In the genomic region with DNA sequence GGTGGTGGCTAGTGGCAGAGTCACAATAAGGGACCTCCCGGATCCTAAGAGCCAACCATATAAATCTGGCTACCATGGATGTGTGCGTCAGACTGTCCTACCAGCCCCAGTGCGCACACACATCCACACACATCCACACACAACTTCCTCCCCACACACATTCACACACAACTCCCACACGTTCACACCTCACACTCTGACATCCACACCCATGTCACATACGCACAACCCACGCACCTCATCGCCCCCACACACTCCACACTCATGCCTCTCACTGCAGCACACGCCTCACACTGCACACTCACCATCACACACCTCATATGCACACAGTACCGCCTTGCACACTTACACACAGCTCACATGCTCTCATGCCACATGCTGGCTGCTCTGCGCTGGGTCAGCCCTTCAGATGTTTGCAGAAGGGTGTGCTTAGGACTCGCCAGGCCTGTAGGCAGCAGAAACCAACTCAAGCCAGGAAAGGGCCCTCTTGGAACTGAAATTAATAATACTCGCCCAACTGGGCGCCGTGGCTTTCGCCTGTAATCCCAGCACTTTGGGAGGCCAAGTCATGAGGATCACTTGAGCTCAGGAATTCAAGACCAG, we compare ENCODE assay signal across 1 cellular context.
TF ChIP-seq lines count a peak whose summit lies in the region.

No MANE protein-coding gene starts in this region.

TF ChIP-seq in K562, 482 proteins besides CTCF, POLR2A, EP300 and RAD21:
- TF ChIP-seq, protein P1, sequence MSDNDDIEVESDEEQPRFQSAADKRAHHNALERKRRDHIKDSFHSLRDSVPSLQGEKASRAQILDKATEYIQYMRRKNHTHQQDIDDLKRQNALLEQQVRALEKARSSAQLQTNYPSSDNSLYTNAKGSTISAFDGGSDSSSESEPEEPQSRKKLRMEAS (CRISPR knock-in tag; IDR thresholded peaks at IDR 0.05): peak; percentile 14; the same call in 1 of the 2 replicates
- TF ChIP-seq KLF6 (CRISPR knock-in tag; IDR thresholded peaks at IDR 0.05; ENCODE audit: borderline replicate concordance): no peak
- no peak for TF ChIP-seq ZNF212 (CRISPR knock-in tag; IDR thresholded peaks at IDR 0.05)
- peak; percentile 53 for TF ChIP-seq EGR1 (conservative IDR thresholded peaks at IDR 0.05)
- TF ChIP-seq CBX1 (IDR thresholded peaks at IDR 0.05; ENCODE audit: low read depth): no peak
- TF ChIP-seq, protein P2, sequence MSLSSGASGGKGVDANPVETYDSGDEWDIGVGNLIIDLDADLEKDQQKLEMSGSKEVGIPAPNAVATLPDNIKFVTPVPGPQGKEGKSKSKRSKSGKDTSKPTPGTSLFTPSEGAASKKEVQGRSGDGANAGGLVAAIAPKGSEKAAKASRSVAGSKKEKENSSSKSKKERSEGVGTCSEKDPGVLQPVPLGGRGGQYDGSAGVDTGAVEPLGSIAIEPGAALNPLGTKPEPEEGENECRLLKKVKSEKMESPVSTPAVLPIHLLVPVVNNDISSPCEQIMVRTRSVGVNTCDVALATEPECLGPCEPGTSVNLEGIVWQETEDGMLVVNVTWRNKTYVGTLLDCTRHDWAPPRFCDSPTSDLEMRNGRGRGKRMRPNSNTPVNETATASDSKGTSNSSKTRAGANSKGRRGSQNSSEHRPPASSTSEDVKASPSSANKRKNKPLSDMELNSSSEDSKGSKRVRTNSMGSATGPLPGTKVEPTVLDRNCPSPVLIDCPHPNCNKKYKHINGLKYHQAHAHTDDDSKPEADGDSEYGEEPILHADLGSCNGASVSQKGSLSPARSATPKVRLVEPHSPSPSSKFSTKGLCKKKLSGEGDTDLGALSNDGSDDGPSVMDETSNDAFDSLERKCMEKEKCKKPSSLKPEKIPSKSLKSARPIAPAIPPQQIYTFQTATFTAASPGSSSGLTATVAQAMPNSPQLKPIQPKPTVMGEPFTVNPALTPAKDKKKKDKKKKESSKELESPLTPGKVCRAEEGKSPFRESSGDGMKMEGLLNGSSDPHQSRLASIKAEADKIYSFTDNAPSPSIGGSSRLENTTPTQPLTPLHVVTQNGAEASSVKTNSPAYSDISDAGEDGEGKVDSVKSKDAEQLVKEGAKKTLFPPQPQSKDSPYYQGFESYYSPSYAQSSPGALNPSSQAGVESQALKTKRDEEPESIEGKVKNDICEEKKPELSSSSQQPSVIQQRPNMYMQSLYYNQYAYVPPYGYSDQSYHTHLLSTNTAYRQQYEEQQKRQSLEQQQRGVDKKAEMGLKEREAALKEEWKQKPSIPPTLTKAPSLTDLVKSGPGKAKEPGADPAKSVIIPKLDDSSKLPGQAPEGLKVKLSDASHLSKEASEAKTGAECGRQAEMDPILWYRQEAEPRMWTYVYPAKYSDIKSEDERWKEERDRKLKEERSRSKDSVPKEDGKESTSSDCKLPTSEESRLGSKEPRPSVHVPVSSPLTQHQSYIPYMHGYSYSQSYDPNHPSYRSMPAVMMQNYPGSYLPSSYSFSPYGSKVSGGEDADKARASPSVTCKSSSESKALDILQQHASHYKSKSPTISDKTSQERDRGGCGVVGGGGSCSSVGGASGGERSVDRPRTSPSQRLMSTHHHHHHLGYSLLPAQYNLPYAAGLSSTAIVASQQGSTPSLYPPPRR (CRISPR knock-in tag; IDR thresholded peaks at IDR 0.05; ENCODE audit: borderline replicate concordance): 0 out of 2 replicates have a peak, but pooled peaks have one; percentile 42
- no peak for TF ChIP-seq ASH1L (IDR thresholded peaks at IDR 0.05; ENCODE audit: borderline replicate concordance, low read depth, partially characterized antibody)
- no peak for TF ChIP-seq ZNF253 (CRISPR knock-in tag; conservative IDR thresholded peaks at IDR 0.05)
